ENCODE assay signal across 23 cellular contexts in the genomic region with DNA sequence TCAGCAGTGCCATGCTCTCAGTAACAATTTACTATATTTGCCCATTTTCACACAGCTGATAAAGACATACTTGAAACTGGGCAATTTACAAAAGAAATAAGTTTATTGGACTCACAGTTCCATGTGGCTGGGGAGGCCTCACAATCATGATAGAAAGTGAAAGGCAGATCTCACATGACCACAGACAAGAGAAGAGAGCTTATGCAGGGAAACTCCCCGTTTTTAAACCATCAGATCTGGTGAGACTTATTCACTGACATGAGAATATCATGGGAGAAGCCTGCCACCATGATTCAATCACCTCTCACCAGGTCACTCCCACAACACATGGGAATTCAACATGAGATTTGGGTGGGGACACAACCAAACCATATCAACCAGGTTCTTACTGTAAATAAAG.
"Had no signal": no experiment of that assay in that cellular context is flagged by ENCODE, and none has a peak within 500 bp of the region (broad histone marks: within the 10 kb centered on the region; RNA-seq: fewer than 3 reads in every experiment).

No MANE protein-coding gene starts in this region.

- DNase-seq: dermis blood vessel endothelial cell; dorsolateral prefrontal cortex; effector CD4-positive, alpha-beta T cell; effector memory CD4-positive, alpha-beta T cell; foreskin keratinocyte; heart left ventricle; hypothalamus; immature natural killer cell; islet precursor cell; kidney; kidney glomerular epithelial cell; left colon; left lung; left ventricle myocardium superior; lower lobe of right lung; mesenchymal stem cell; mucosa of descending colon; naive B cell; naive thymus-derived CD8-positive, alpha-beta T cell had no signal

- H3K4me1 ChIP-seq: esophagus muscularis mucosa, foreskin keratinocyte, gastroesophageal sphincter, heart left ventricle, left lung, lower lobe of right lung had no signal

- H3K36me3 ChIP-seq: esophagus muscularis mucosa, gastroesophageal sphincter, heart left ventricle, left lung, lower lobe of right lung had no signal

- H3K4me3 ChIP-seq: coronary artery, dorsolateral prefrontal cortex, esophagus muscularis mucosa, gastroesophageal sphincter, heart left ventricle, hepatocyte, left lung, lower lobe of right lung, mucosa of descending colon had no signal

- H3K27me3 ChIP-seq: dorsolateral prefrontal cortex, esophagus muscularis mucosa, foreskin keratinocyte, gastroesophageal sphincter, heart left ventricle, hepatocyte, left lung had no signal

- ATAC-seq: foreskin keratinocyte; gastroesophageal sphincter; heart left ventricle; left colon; left lung; left ventricle myocardium superior; lower lobe of right lung; mucosa of descending colon; naive thymus-derived CD8-positive, alpha-beta T cell had no signal
